In the genomic region with DNA sequence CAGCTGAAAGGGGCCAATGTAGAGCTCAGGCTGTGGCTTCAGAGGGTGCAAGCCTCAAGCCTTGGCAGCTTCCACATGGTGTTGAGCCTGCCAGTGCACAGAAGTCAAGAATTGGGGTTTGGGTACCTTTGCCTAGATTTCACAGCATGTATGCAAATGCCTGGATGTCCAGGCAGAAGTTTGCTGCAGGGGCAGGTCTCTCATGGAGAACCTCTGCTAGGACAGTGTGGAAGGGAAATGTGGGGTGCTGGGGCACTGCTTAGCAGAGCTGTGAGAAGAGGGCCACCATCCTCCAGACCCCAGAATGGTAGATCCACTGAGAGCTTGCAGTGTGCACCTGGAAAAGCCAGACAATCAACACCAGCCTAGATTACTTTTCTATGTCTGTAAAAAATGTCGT, we compare ENCODE assay signal across 6 cellular contexts. TPM values are rescaled to one million over a fixed set of nuclear protein-coding genes. Genes with fewer than 3 reads are reported as not detected.
"Had no signal": no experiment of that assay in that cellular context is flagged by ENCODE, and none has a peak within 500 bp of the region (broad histone marks: within the 10 kb centered on the region; RNA-seq: fewer than 3 reads in every experiment).

No MANE protein-coding gene starts in this region.

RNA-seq across cellular contexts. Expression of a gene that starts 9.2 kb away (rescaled TPM):
- total RNA-seq: GM23248, GM23338, H1, H9, HFFc6 had no signal
- polyA plus RNA-seq: GM23248, GM23338 had no signal

RNA-seq across cellular contexts. Expression of a gene that starts 14.0 kb away (rescaled TPM):
- total RNA-seq: GM23248, H4, HFFc6 had no signal
- polyA plus RNA-seq: GM23248 had no signal
